In the genomic region with DNA sequence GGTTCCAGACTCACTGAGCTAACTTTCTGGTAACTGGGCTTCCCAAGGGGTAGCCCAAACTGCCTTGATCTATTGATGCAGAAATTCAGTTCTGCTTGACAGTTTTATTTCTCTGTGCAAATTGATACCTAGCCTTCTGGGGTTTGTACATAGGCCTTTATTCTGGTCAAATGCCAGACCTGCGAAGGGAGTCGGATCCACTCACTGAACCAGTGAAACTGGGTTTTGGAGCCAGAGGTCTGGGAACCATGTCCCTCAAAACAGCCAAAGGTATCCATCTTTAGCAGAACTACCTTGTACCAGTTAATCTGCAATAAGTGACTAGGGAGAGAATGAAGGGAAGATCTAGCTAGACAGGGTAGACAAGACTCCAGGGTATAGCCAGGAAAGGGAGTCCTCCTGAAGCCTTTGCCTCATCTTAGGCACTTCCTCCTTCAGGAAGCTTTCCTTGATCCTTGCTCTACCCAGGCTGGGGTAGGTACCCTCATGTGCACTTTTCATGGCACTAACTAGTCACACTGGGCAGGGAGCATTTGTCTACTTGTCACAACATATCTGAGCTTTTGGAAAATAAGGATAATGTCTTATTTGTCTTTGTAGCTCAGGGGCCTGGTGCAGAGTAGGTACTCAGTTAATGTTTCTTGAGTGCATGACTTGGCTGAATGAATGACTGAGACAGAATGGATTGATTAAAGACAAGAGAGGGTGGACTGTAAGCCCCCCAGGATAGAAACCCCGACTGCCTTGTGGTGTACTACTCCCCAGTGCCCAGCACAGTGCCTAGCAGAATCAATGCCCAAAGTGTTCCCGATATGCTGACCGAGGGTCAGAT, we compare ENCODE assay signal across 1 cellular context.
TF ChIP-seq lines count a peak whose summit lies in the region.

No MANE protein-coding gene starts in this region.

TF ChIP-seq in neural cell, 6 proteins besides CTCF, POLR2A, EP300 and RAD21 (continued from another document):
- TF ChIP-seq MXI1 (conservative IDR thresholded peaks at IDR 0.05; ENCODE audit: poor library complexity, severe bottlenecking) = no peak
- TF ChIP-seq POLR2AphosphoS5 (IDR thresholded peaks at IDR 0.05) = no peak
- no peak for TF ChIP-seq EZH2 (IDR thresholded peaks at IDR 0.05; ENCODE audit: borderline replicate concordance, insufficient read depth, low read length, poor library complexity, severe bottlenecking)
